Comparison of ENCODE assay signal across 31 cellular contexts in the genomic region with DNA sequence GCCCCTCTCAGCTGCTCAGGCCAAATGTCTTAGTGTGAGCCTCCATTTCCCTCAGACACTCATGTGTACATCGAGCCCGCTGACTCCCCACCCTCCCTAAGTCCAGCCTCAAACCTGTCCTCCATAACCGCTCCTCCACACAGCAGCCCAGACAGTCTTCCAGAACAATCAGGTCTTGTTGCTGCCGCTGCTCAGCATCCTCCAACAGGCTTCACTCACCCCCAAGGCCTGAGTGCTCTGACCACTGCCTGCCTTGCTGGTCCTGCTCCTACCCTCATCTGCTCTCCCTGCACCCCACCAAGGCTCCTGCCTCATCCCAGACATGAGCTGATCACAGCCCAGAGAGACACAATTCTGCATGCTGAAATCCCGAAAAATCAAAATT. TPM values are rescaled to one million over a fixed set of nuclear protein-coding genes. Genes with fewer than 3 reads are reported as not detected.
"Had no signal": no experiment of that assay in that cellular context is flagged by ENCODE, and none has a peak within 500 bp of the region (broad histone marks: within the 10 kb centered on the region; RNA-seq: fewer than 3 reads in every experiment).

No MANE protein-coding gene starts in this region.

- H3K27me3 Mint-ChIP-seq: activated CD4-positive, alpha-beta T cell treated with anti-CD3 and anti-CD28 coated beads, Interleukin-2, amount 10 ng/mL, durations not matched to agents 24 days and 14 days; activated CD8-positive, alpha-beta T cell treated with anti-CD3 and anti-CD28 coated beads for 36 hours; activated naive CD8-positive, alpha-beta T cell treated with anti-CD3 and anti-CD28 coated beads, Interleukin-2, amount 50 U/mL, for 24 hours; naive B cell had no signal

- H3K79me2 ChIP-seq: hepatocyte, parathyroid adenoma had no signal

- FAIRE-seq: endothelial cell of umbilical vein, keratinocyte had no signal

- H3K9me3 ChIP-seq: breast epithelium, gastroesophageal sphincter, spleen, testis, transverse colon, uterus had no signal

- H3K27ac Mint-ChIP-seq: activated CD4-positive, alpha-beta T cell treated with anti-CD3 and anti-CD28 coated beads, Interleukin-2, amount 10 ng/mL, durations not matched to agents 24 days and 14 days; activated CD8-positive, alpha-beta T cell treated with anti-CD3 and anti-CD28 coated beads for 36 hours; activated naive CD8-positive, alpha-beta T cell treated with anti-CD3 and anti-CD28 coated beads, Interleukin-2, amount 50 U/mL, for 24 hours; activated T-cell treated with anti-CD3 and anti-CD28 coated beads, Interleukin-2, amount 50 U/mL, for 72 hours; T-cell had no signal

- H3K27ac ChIP-seq: breast epithelium, gastroesophageal sphincter, hepatocyte, parathyroid adenoma, spleen, testis, transverse colon, uterus had no signal

- H3K4me3 Mint-ChIP-seq: activated CD4-positive, alpha-beta T cell treated with anti-CD3 and anti-CD28 coated beads, Interleukin-2, amount 10 ng/mL, durations not matched to agents 24 days and 14 days; activated CD8-positive, alpha-beta T cell treated with anti-CD3 and anti-CD28 coated beads for 36 hours; activated naive CD8-positive, alpha-beta T cell treated with anti-CD3 and anti-CD28 coated beads, Interleukin-2, amount 50 U/mL, for 24 hours; activated T-cell treated with anti-CD3 and anti-CD28 coated beads, Interleukin-2, amount 50 U/mL, for 72 hours; naive B cell; T-cell had no signal

- H3K36me3 ChIP-seq: uterus had no signal

- H3K9ac ChIP-seq: parathyroid adenoma had no signal

- H3K27me3 ChIP-seq: breast epithelium, hepatocyte, spleen, testis, transverse colon, uterus had no signal

- H3K4me1 ChIP-seq: breast epithelium, gastroesophageal sphincter, parathyroid adenoma, testis, transverse colon, uterus had no signal

- H3K4me3 ChIP-seq: breast epithelium, gastroesophageal sphincter, hepatocyte, spleen, testis, transverse colon, uterus had no signal

- H3K9me3 Mint-ChIP-seq: activated CD4-positive, alpha-beta T cell treated with anti-CD3 and anti-CD28 coated beads, Interleukin-2, amount 10 ng/mL, durations not matched to agents 24 days and 14 days; activated CD8-positive, alpha-beta T cell treated with anti-CD3 and anti-CD28 coated beads for 36 hours; activated naive CD8-positive, alpha-beta T cell treated with anti-CD3 and anti-CD28 coated beads, Interleukin-2, amount 50 U/mL, for 24 hours; activated T-cell treated with anti-CD3 and anti-CD28 coated beads, Interleukin-2, amount 50 U/mL, for 72 hours; naive B cell; T-cell had no signal

- DNase-seq: activated CD4-positive, alpha-beta T cell treated with anti-CD3 and anti-CD28 coated beads, Interleukin-2, amount 10 ng/mL, durations not matched to agents 24 days and 14 days; activated CD4-positive, CD25-positive, alpha-beta regulatory T cell treated with anti-CD3 and anti-CD28 coated beads, Interleukin-2, amount 50 U/mL, for 72 hours; activated CD8-positive, alpha-beta T cell treated with anti-CD3 and anti-CD28 coated beads for 36 hours; activated effector memory CD4-positive, alpha-beta T cell treated with Interleukin-2 at 50 U/mL for 16 hours; activated naive CD4-positive, alpha-beta T cell treated with anti-CD3 and anti-CD28 coated beads, Interleukin-2, amount 50 U/mL, for 16 hours; activated naive CD8-positive, alpha-beta T cell treated with anti-CD3 and anti-CD28 coated beads, Interleukin-2, amount 50 U/mL, for 24 hours; activated T-cell treated with anti-CD3 and anti-CD28 coated beads, Interleukin-2, amount 50 U/mL, for 72 hours; amygdala; central memory CD4-positive, alpha-beta T cell; left cardiac atrium; mammary epithelial cell; naive B cell; nucleus accumbens; right cardiac atrium; spleen; stimulated activated naive CD8-positive, alpha-beta T cell treated with anti-CD3 and anti-CD28 coated beads, Interleukin-15, Interleukin-2, amounts not matched to agents 100 U/mL and 50 U/mL, for 24 hours; T-cell; testis; transverse colon; uterus had no signal

- H2AFZ ChIP-seq: hepatocyte, parathyroid adenoma had no signal

- ATAC-seq: activated CD8-positive, alpha-beta T cell treated with anti-CD3 and anti-CD28 coated beads for 36 hours; activated naive CD8-positive, alpha-beta T cell treated with anti-CD3 and anti-CD28 coated beads, Interleukin-2, amount 50 U/mL, for 24 hours; activated T-cell treated with anti-CD3 and anti-CD28 coated beads, Interleukin-2, amount 50 U/mL, for 72 hours; gastroesophageal sphincter; left cardiac atrium; right cardiac atrium; stimulated activated naive CD8-positive, alpha-beta T cell treated with anti-CD3 and anti-CD28 coated beads, Interleukin-15, Interleukin-2, amounts not matched to agents 100 U/mL and 50 U/mL, for 24 hours; T-cell had no signal

- H3K4me2 ChIP-seq: hepatocyte had no signal

RNA-seq across cellular contexts. Expression of a gene that starts 24.3 kb away (rescaled TPM):
- total RNA-seq: endothelial cell of umbilical vein, fibroblast of lung, fibroblast of villous mesenchyme, hepatocyte, mammary epithelial cell had no signal
- polyA plus RNA-seq: endothelial cell of umbilical vein, fibroblast of lung, keratinocyte, mammary epithelial cell, neural cell had no signal

RNA-seq across cellular contexts. Expression of a gene that starts 45.4 kb away (rescaled TPM):
- total RNA-seq: activated CD4-positive, alpha-beta T cell treated with anti-CD3 and anti-CD28 coated beads, Interleukin-2, amount 10 ng/mL, durations not matched to agents 24 days and 14 days; activated CD8-positive, alpha-beta T cell treated with anti-CD3 and anti-CD28 coated beads for 36 hours; activated T-cell treated with anti-CD3 and anti-CD28 coated beads, Interleukin-2, amount 50 U/mL, for 72 hours; breast epithelium; endothelial cell of umbilical vein; fibroblast of villous mesenchyme; gastroesophageal sphincter; hepatocyte; left cardiac atrium; liver; mammary epithelial cell; right cardiac atrium; spleen; T-cell; testis; transverse colon; uterus had no signal
- polyA plus RNA-seq: endothelial cell of umbilical vein, esophagus, fibroblast of lung, hepatocyte, keratinocyte, liver, mammary epithelial cell, neural cell, right cardiac atrium, spleen had no signal
